ENCODE assay signal across 11 cellular contexts in genomic region chr6:142374965-142375733, GRCh38.
A peak's percentile ranks its signal among the peaks of the same experiment; 100 is the strongest.
DNase-seq lines count a peak whose midpoint lies in the region; ATAC-seq and TF ChIP-seq lines count a peak whose summit lies in the region.
"Had no signal": no experiment of that assay in that cellular context is flagged by ENCODE, and none has a peak within 500 bp of the region (broad histone marks: within the 10 kb centered on the region; RNA-seq: fewer than 3 reads in every experiment).

No MANE protein-coding gene starts in this region.

- 30 to 43% (median 37%) methylated on average over 4 of the region's 4 CpGs for WGBS in heart left ventricle, 4 donors

- no peak for DNase-seq in heart left ventricle
- no peak for DNase-seq in Right ventricle myocardium superior
- DNase-seq in adipocyte (ENCODE audit: low read depth): peak; percentile 69
- DNase-seq in kidney tubule cell (ENCODE audit: low spot score): peak; percentile 96
- no peak for DNase-seq in inferior parietal cortex (ENCODE audit: extremely low spot score)
- DNase-seq in ascending aorta (ENCODE audit: low spot score in 2 of 2): no peak
- DNase-seq in caudate nucleus (lab: John Stamatoyannopoulos, UW): no peak
- DNase-seq: NCI-H1048 had no signal

- peaks cover 0 to 27% (median 7%) of the 10 kb centered on the region in 12 donors for H3K4me1 ChIP-seq in heart left ventricle
- H3K4me1 ChIP-seq in adipocyte (ENCODE audit: control insufficient read depth, insufficient read depth, low read length): peaks cover 28% of the 10 kb centered on the region
- H3K4me1 ChIP-seq in ascending aorta: no peaks in the 10 kb centered on the region

- H3K36me3 ChIP-seq in heart left ventricle (no peaks in the 10 kb centered on the region), adipocyte (ENCODE audit: control insufficient read depth, insufficient read depth, low read length, severe bottlenecking) (no peaks in the 10 kb centered on the region), ascending aorta (no peaks in the 10 kb centered on the region)
- H3K36me3 ChIP-seq: esophagus muscularis mucosa had no signal

- TF ChIP-seq POLR2A in heart left ventricle (IDR thresholded peaks at IDR 0.05): no peak

- TF ChIP-seq CTCF in heart left ventricle (IDR thresholded peaks at IDR 0.05): no peak
- no peak for TF ChIP-seq CTCF in ascending aorta (IDR thresholded peaks at IDR 0.05)

- no peak overlapping the region for H3K27ac ChIP-seq in heart left ventricle
- H3K27ac ChIP-seq in ascending aorta: no peak overlapping the region
- H3K27ac ChIP-seq in caudate nucleus (ENCODE audit: low read depth, low read length): no peak overlapping the region
- H3K27ac ChIP-seq: esophagus muscularis mucosa had no signal

- H3K4me3 ChIP-seq in heart left ventricle (no peak overlapping the region), adipocyte (ENCODE audit: low read length) (no peak overlapping the region), ascending aorta (no peak overlapping the region)
- H3K4me3 ChIP-seq: esophagus muscularis mucosa had no signal

- ATAC-seq in heart left ventricle (peak in 3 of 4 donors; percentile 45 to 73 (median 55)), Right ventricle myocardium superior (ENCODE audit: poor library complexity) (no peak), GM21526 (IDR thresholded peaks at IDR 0.05; ENCODE audit: low FRiP score, unreplicated experiment) (no peak)
- ATAC-seq: activated T-helper 17 cell treated with anti-CD3 and anti-CD28 coated beads, Interleukin-2, amount 50 U/mL, for 72 hours had no signal

- H3K27me3 ChIP-seq in heart left ventricle: no peaks in the 10 kb centered on the region
- H3K27me3 ChIP-seq in adipocyte (replicated peaks; ENCODE audit: control insufficient read depth, insufficient read depth, low read length): no peaks in the 10 kb centered on the region
- H3K27me3 ChIP-seq in ascending aorta: no peaks in the 10 kb centered on the region
- H3K27me3 ChIP-seq: esophagus muscularis mucosa had no signal

- H3K9me3 ChIP-seq in heart left ventricle: no peaks in the 10 kb centered on the region
- no peaks in the 10 kb centered on the region for H3K9me3 ChIP-seq in adipocyte (ENCODE audit: control insufficient read depth, low read length)
- no peaks in the 10 kb centered on the region for H3K9me3 ChIP-seq in ascending aorta
- H3K9me3 ChIP-seq: esophagus muscularis mucosa had no signal

- intact Hi-C loops in heart left ventricle (cut with DNase I) (no loop called here), Right ventricle myocardium superior (cut with DNase I) (no loop called here), ascending aorta (cut with DNase I) (no loop called here)

- H3K9ac ChIP-seq in adipocyte (ENCODE audit: low read length): no peak overlapping the region

Comparison
In these comparisons a context has a peak if more than half of its experiments do, and no peak if none do; other contexts are left out.
1. ATAC-seq: peak in heart left ventricle (3 of 4); none in Right ventricle myocardium superior (single experiment) and GM21526 (single experiment).
2. DNase-seq: peak in adipocyte (single experiment) and kidney tubule cell (single experiment); none in heart left ventricle (0 of 5), Right ventricle myocardium superior (single experiment), inferior parietal cortex (single experiment), ascending aorta (0 of 2) and caudate nucleus (0 of 61).